In the genomic region with DNA sequence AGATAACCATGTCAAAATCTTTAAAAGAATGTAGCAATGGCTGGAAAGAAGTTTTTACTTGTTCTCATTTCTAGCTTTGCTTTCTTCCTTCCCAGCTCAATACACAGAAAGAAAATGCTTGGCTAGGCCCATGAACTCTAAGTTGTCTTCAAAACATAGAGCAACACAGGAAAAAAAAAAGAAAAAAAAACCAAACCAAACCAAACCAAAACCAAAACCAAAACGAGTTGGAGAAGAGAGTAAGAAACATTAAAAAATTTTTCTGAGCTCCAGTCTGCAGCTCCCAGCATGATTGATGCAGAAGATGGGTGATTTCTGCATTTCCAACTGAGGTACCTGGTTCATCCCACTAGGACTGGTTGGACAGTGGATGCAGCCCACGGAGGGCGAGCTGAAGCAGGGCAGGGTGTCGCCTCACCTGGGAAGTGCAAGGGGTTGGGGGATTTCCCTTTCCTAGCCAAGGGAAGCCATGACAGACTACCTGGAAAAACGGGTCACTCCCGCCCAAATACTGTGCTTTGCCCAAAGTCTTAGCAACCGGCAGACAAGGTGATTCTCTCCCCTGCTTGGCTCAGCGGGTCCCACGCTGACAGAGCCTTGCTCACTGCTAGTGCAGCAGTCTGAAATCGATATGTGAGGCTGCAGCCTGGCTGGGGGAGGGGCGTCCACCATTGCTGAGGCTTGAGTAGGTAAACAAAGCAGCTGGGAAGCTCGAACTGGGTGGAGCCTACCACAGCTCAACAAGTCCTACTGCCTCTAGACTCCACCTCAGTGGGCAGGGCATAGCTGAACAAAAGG, we compare ENCODE assay signal across 8 cellular contexts.
DNase-seq lines count a peak whose midpoint lies in the region; ATAC-seq and TF ChIP-seq lines count a peak whose summit lies in the region.
"Not testable (repeated sequence)": the region's sequence is repeated elsewhere in the genome, so short reads cannot be mapped to it uniquely, and the experiment has no call there.

No MANE protein-coding gene starts in this region.

- peak overlapping the region; percentile 60 for H4K8ac ChIP-seq in H9 (replicated peaks; ENCODE audit: insufficient read length, low read depth, low read length)

- H3K36me3 ChIP-seq in esophagus (ENCODE audit: control insufficient read depth in 2 of 2, insufficient read depth in 2 of 2, low read length in 1 of 2); lower lobe of right lung; stomach: not testable (repeated sequence)

- H3K4me3 ChIP-seq in esophagus (ENCODE audit: low read depth in 1 of 2, low read length in 2 of 2), result peak overlapping the region; percentile 36 to 39
- H3K4me3 ChIP-seq in lower lobe of right lung, result not testable (repeated sequence)
- peak overlapping the region; percentile 19 to 40 (median 27) for H3K4me3 ChIP-seq in stomach

- not testable (repeated sequence) for H3K56ac ChIP-seq in H9 (ENCODE audit: insufficient read length, low read depth, low read length)

- H3K9me3 ChIP-seq in H9 (ENCODE audit: control insufficient read depth, low read depth, low read length); esophagus (ENCODE audit: control insufficient read depth in 2 of 2, insufficient read depth in 1 of 2, low read depth in 1 of 2, low read length in 1 of 2); lower lobe of right lung; stomach: not testable (repeated sequence)

- not testable (repeated sequence) for H3K79me2 ChIP-seq in H9 (ENCODE audit: insufficient read depth, low read length)

- not testable (repeated sequence) for H2BK20ac ChIP-seq in H9 (ENCODE audit: low read depth, low read length, poor library complexity, severe bottlenecking)

- H3K4me2 ChIP-seq in H9 (ENCODE audit: insufficient read depth, insufficient read length, low read length), result not testable (repeated sequence)

- not testable (repeated sequence) for H3K4me1 Mint-ChIP-seq in H9

- ATAC-seq in lower lobe of right lung, result not testable (repeated sequence)

- not testable (repeated sequence) for H2BK120ac ChIP-seq in H9 (ENCODE audit: low read depth, low read length, poor library complexity, severe bottlenecking)

- not testable (repeated sequence) for H3K27me3 ChIP-seq in H9 (ENCODE audit: insufficient read depth, low read length); esophagus (ENCODE audit: control insufficient read depth in 1 of 2, insufficient read depth in 2 of 2, low read length in 2 of 2); lower lobe of right lung (ENCODE audit: low read depth); stomach

- peak; percentile 0 for DNase-seq in COLO668 (lab: John Stamatoyannopoulos, UW; ENCODE audit: unreplicated experiment)
- peak; percentile 79 for DNase-seq in H9
- DNase-seq in NCI-H1417 (lab: John Stamatoyannopoulos, UW), result peak; percentile 52 to 81 (median 54)
- peak; percentile 82 for DNase-seq in NCI-H345 (lab: John Stamatoyannopoulos, UW)
- DNase-seq in SK-N-DZ (ENCODE audit: low spot score), result peak; percentile 54
- peak; percentile 55 for DNase-seq in lower lobe of right lung
- DNase-seq in stomach, result peak; percentile 70

- H3K27ac Mint-ChIP-seq in H9, result peak overlapping the region in 1 of 3 experiments; percentile 85; a peak in 2 of 7 replicates

- H3K9ac ChIP-seq in H9 (ENCODE audit: extremely low read depth, insufficient read length, low read length), result not testable (repeated sequence)

- not testable (repeated sequence) for H3K79me1 ChIP-seq in H9 (ENCODE audit: insufficient read depth, low read depth, low read length, poor library complexity, severe bottlenecking)

- H3T11ph ChIP-seq in H9 (ENCODE audit: low read length), result not testable (repeated sequence)

- H3K18ac ChIP-seq in H9 (ENCODE audit: insufficient read length, low read depth, low read length), result peak overlapping the region; percentile 97

- TF ChIP-seq EP300 in stomach (IDR thresholded peaks at IDR 0.05), result not testable (repeated sequence)

- H2BK5ac ChIP-seq in H9 (ENCODE audit: insufficient read length, low read length), result not testable (repeated sequence)

- H3K23me2 ChIP-seq in H9 (ENCODE audit: insufficient read length, low read depth, low read length, poor library complexity, severe bottlenecking), result not testable (repeated sequence)

- peak overlapping the region; percentile 97 for H3K14ac ChIP-seq in H9 (ENCODE audit: insufficient read depth, low read length)

- H3K23ac ChIP-seq in H9 (ENCODE audit: insufficient read length, low read depth, low read length), result not testable (repeated sequence)

- not testable (repeated sequence) for H4K91ac ChIP-seq in H9 (ENCODE audit: insufficient read length, low read depth, low read length)

- not testable (repeated sequence) for H3K36me3 Mint-ChIP-seq in H9 (ENCODE audit: insufficient read depth in 1 of 3, low read depth in 3 of 3)

- intact Hi-C loops in lower lobe of right lung (cut with DNase I); stomach (cut with DNase I; ENCODE audit: low total_unique reads): not testable (repeated sequence)

- not testable (repeated sequence) for TF ChIP-seq CTCF in H9 (conservative IDR thresholded peaks at IDR 0.05); lower lobe of right lung (IDR thresholded peaks at IDR 0.05); stomach (IDR thresholded peaks at IDR 0.05)

- H2BK12ac ChIP-seq in H9 (ENCODE audit: insufficient read length, low read depth, low read length), result not testable (repeated sequence)

- not testable (repeated sequence) for H2BK15ac ChIP-seq in H9 (ENCODE audit: low read depth, low read length)

- peak overlapping the region; percentile 96 for H2AFZ ChIP-seq in H9 (ENCODE audit: low read length)

- H3K4me1 ChIP-seq in H9 (ENCODE audit: insufficient read depth, low read length); esophagus (ENCODE audit: control insufficient read depth in 2 of 2, insufficient read depth in 2 of 2, low read length in 1 of 2); lower lobe of right lung; stomach: not testable (repeated sequence)

- peak overlapping the region; percentile 36 for H4K5ac ChIP-seq in H9 (ENCODE audit: insufficient read length, low read depth, low read length)

- peak overlapping the region in 1 of 2 experiments; percentile 27; a peak in 1 of 5 replicates for H3K4me3 Mint-ChIP-seq in H9

- no CpG with 5 or more reads among the region's 12 CpGs for WGBS in H9 (ENCODE audit: extremely low coverage, insufficient read length, low lambda C conversion rate)
- WGBS in esophagus, 2 donors, result 46 to 49% methylated on average over 12 of the region's 12 CpGs
- 23 to 45% (median 35%) methylated on average over 6 to 12 of the region's 12 CpGs for WGBS in stomach, 5 donors

- not testable (repeated sequence) for H2AK5ac ChIP-seq in H9 (ENCODE audit: insufficient read length, low read length)

- not testable (repeated sequence) for H3K27ac ChIP-seq in H9 (ENCODE audit: insufficient read length, low read depth, low read length); esophagus (ENCODE audit: low read depth in 2 of 2, low read length in 1 of 2); lower lobe of right lung
- H3K27ac ChIP-seq in stomach, result peak overlapping the region in 2 of 5 donors; percentile 4 to 21

- not testable (repeated sequence) for H3K27me3 Mint-ChIP-seq in H9 (ENCODE audit: low read depth)

- H4K20me1 ChIP-seq in H9 (ENCODE audit: control insufficient read depth, insufficient read depth, insufficient read length), result not testable (repeated sequence)

- TF ChIP-seq POLR2A in stomach (IDR thresholded peaks at IDR 0.05), result not testable (repeated sequence)

- peaks cover 15 to 17% of the 10 kb centered on the region in 2 experiments; a peak in 4 of 5 replicates for H3K9me3 Mint-ChIP-seq in H9

- not testable (repeated sequence) for H3K4ac ChIP-seq in H9 (ENCODE audit: low read depth, low read length)

Comparison
In these comparisons a context has a peak if more than half of its experiments do, and no peak if none do; other contexts are left out.
1. DNase-seq: peak in every context shown above with its lines; median percentile 82 in NCI-H345; 79 in H9; 70 in stomach; 55 in lower lobe of right lung; 54 in NCI-H1417; 54 in SK-N-DZ; 0 in COLO668.